ENCODE assay signal across 8 cellular contexts in the genomic region with DNA sequence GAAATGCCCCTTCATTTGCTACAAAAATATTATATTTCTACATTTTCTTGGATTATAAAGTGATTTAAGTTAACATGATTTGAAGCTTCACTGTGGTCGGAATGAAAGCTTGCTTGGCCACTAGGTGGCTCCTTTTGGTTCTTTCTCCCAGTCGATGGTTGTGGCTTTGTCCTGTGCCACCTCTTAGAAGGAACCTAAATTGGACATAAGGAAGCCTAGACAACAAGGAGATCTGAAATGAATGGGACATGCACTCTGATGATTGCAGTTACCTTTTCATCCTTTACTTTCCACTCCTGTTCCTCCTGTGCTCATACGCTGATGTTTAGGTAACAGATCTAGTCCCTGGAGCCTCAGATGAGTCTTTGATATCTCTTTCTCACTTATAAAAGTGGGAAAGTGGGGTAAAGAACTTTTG. TPM values are rescaled to one million over a fixed set of nuclear protein-coding genes. Genes with fewer than 3 reads are reported as not detected.
DNase-seq lines count a peak whose midpoint lies in the region; TF ChIP-seq lines count a peak whose summit lies in the region.
"Had no signal": no experiment of that assay in that cellular context is flagged by ENCODE, and none has a peak within 500 bp of the region (broad histone marks: within the 10 kb centered on the region; RNA-seq: fewer than 3 reads in every experiment).

No MANE protein-coding gene starts in this region.

- H3K4me3 ChIP-seq in kidney epithelial cell (ENCODE audit: low read depth, low read length), result no peak overlapping the region

- peak; percentile 68 for TF ChIP-seq CTCF in kidney epithelial cell (IDR thresholded peaks at IDR 0.05; ENCODE audit: insufficient read depth, low read length, poor library complexity, severe bottlenecking)

- no peaks in the 10 kb centered on the region for H3K27me3 Mint-ChIP-seq in activated CD4-positive, alpha-beta T cell treated with anti-CD3 and anti-CD28 coated beads, Interleukin-2, amount 10 ng/mL, durations not matched to agents 24 days and 14 days
- H3K27me3 Mint-ChIP-seq: naive thymus-derived CD8-positive, alpha-beta T cell had no signal

- H3K27ac Mint-ChIP-seq in activated CD4-positive, alpha-beta T cell treated with anti-CD3 and anti-CD28 coated beads, Interleukin-2, amount 10 ng/mL, durations not matched to agents 24 days and 14 days, result no peak overlapping the region

- H3K4me3 Mint-ChIP-seq in activated CD4-positive, alpha-beta T cell treated with anti-CD3 and anti-CD28 coated beads, Interleukin-2, amount 10 ng/mL, durations not matched to agents 24 days and 14 days, result no peak overlapping the region

- intact Hi-C loops in activated CD4-positive, alpha-beta T cell treated with anti-CD3 and anti-CD28 coated beads, Interleukin-2, amount 10 ng/mL, durations not matched to agents 24 days and 14 days (cut with micrococcal nuclease), result no loop called here

- no peaks in the 10 kb centered on the region for H3K36me3 ChIP-seq in kidney epithelial cell (ENCODE audit: control insufficient read depth, insufficient read depth, low read length)

- H3K27me3 ChIP-seq in kidney epithelial cell (ENCODE audit: control insufficient read depth, insufficient read depth, low read length), result no peaks in the 10 kb centered on the region

- peak; percentile 3 for DNase-seq in GDM1 (lab: John Stamatoyannopoulos, UW)
- DNase-seq in HS-27A (ENCODE audit: low read depth), result peak; percentile 26
- DNase-seq in activated CD4-positive, alpha-beta T cell treated with anti-CD3 and anti-CD28 coated beads, Interleukin-2, amount 10 ng/mL, durations not matched to agents 24 days and 14 days, result peak; percentile 64
- no peak for DNase-seq in kidney epithelial cell (ENCODE audit: low read depth)
- no peak for DNase-seq in DMS153 (lab: John Stamatoyannopoulos, UW)
- no peak for DNase-seq in NCI-H1694 treated with DMSO at 0.1 percent for 48 hours (lab: John Stamatoyannopoulos, UW)
- DNase-seq in T-helper 9 cell, result no peak

- H3K9me3 Mint-ChIP-seq in activated CD4-positive, alpha-beta T cell treated with anti-CD3 and anti-CD28 coated beads, Interleukin-2, amount 10 ng/mL, durations not matched to agents 24 days and 14 days, result peaks cover 4% of the 10 kb centered on the region

- peaks cover 26% of the 10 kb centered on the region for H3K4me1 Mint-ChIP-seq in activated CD4-positive, alpha-beta T cell treated with anti-CD3 and anti-CD28 coated beads, Interleukin-2, amount 10 ng/mL, durations not matched to agents 24 days and 14 days

- H3K36me3 Mint-ChIP-seq in activated CD4-positive, alpha-beta T cell treated with anti-CD3 and anti-CD28 coated beads, Interleukin-2, amount 10 ng/mL, durations not matched to agents 24 days and 14 days (ENCODE audit: low read depth), result no peaks in the 10 kb centered on the region

RNA-seq across cellular contexts. Expression of gene FTO, which starts 39.2 kb away (rescaled TPM):
- total RNA-seq in activated CD4-positive, alpha-beta T cell treated with anti-CD3 and anti-CD28 coated beads, Interleukin-2, amount 10 ng/mL, durations not matched to agents 24 days and 14 days, result 60.8 and 61.1 TPM in 2 replicates
- total RNA-seq in kidney epithelial cell, result 64.9 and 66.9 TPM in 2 replicates

RNA-seq across cellular contexts. Expression of gene RPGRIP1L, which starts 39.5 kb away (rescaled TPM):
- 9.9 and 10.0 TPM in 2 replicates for total RNA-seq in activated CD4-positive, alpha-beta T cell treated with anti-CD3 and anti-CD28 coated beads, Interleukin-2, amount 10 ng/mL, durations not matched to agents 24 days and 14 days
- total RNA-seq in kidney epithelial cell, result 7.7 and 15.3 TPM in 2 replicates

Comparison
In these comparisons a context has a peak if more than half of its experiments do, and no peak if none do; other contexts are left out.
1. DNase-seq: peak in GDM1 (single experiment), HS-27A (single experiment) and activated CD4-positive, alpha-beta T cell treated with anti-CD3 and anti-CD28 coated beads, Interleukin-2, amount 10 ng/mL, durations not matched to agents 24 days and 14 days (single experiment); none in kidney epithelial cell (single experiment), DMS153 (single experiment), NCI-H1694 treated with DMSO at 0.1 percent for 48 hours (single experiment) and T-helper 9 cell (single experiment).